20 cellular contexts compared by ENCODE assay signal in genomic region chr18:23188391-23188790, GRCh38.
"Had no signal": no experiment of that assay in that cellular context is flagged by ENCODE, and none has a peak within 500 bp of the region (broad histone marks: within the 10 kb centered on the region; RNA-seq: fewer than 3 reads in every experiment).

No MANE protein-coding gene starts in this region.

- H3K36me3 Mint-ChIP-seq: immature natural killer cell; memory B cell; naive thymus-derived CD4-positive, alpha-beta T cell had no signal

- H3K9me3 ChIP-seq: esophagus squamous epithelium, thoracic aorta, upper lobe of right lung had no signal

- H3K9me3 Mint-ChIP-seq: activated CD4-positive, alpha-beta T cell treated with anti-CD3 and anti-CD28 coated beads, Interleukin-2, amount 10 ng/mL, durations not matched to agents 24 days and 14 days; activated naive CD4-positive, alpha-beta T cell treated with anti-CD3 and anti-CD28 coated beads for 36 hours; activated T-cell treated with anti-CD3 and anti-CD28 coated beads, Interleukin-2, amount 50 U/mL, for 24 hours; central memory CD8-positive, alpha-beta T cell; immature natural killer cell; memory B cell; naive thymus-derived CD4-positive, alpha-beta T cell; stimulated activated naive B cell treated with anti-CD40 and anti-IgM and Interleukin-4, amounts not matched to agents 10 μg/mL and 1 μg/mL and 100 μg/mL, for 72 hours had no signal

- H3K27me3 ChIP-seq: brain microvascular endothelial cell, esophagus squamous epithelium, upper lobe of right lung had no signal

- H3K36me3 ChIP-seq: thoracic aorta, upper lobe of right lung had no signal

- H3K27me3 Mint-ChIP-seq: activated CD4-positive, alpha-beta T cell treated with anti-CD3 and anti-CD28 coated beads, Interleukin-2, amount 10 ng/mL, durations not matched to agents 24 days and 14 days; activated T-cell treated with anti-CD3 and anti-CD28 coated beads, Interleukin-2, amount 50 U/mL, for 24 hours; central memory CD8-positive, alpha-beta T cell; naive thymus-derived CD4-positive, alpha-beta T cell; stimulated activated naive B cell treated with anti-CD40 and anti-IgM and Interleukin-4, amounts not matched to agents 10 μg/mL and 1 μg/mL and 100 μg/mL, for 72 hours had no signal

- H3K4me3 Mint-ChIP-seq: activated CD4-positive, alpha-beta T cell treated with anti-CD3 and anti-CD28 coated beads, Interleukin-2, amount 10 ng/mL, durations not matched to agents 24 days and 14 days; activated CD8-positive, alpha-beta T cell treated with anti-CD3 and anti-CD28 coated beads, Interleukin-2, amount 10 ng/mL, durations not matched to agents 7 days and 5 days; activated naive CD4-positive, alpha-beta T cell treated with anti-CD3 and anti-CD28 coated beads for 36 hours; activated T-cell treated with anti-CD3 and anti-CD28 coated beads, Interleukin-2, amount 50 U/mL, for 24 hours; central memory CD8-positive, alpha-beta T cell; immature natural killer cell; memory B cell; naive thymus-derived CD4-positive, alpha-beta T cell; stimulated activated naive B cell treated with anti-CD40 and anti-IgM and Interleukin-4, amounts not matched to agents 10 μg/mL and 1 μg/mL and 100 μg/mL, for 72 hours had no signal

- H3K4me3 ChIP-seq: esophagus squamous epithelium, thoracic aorta, upper lobe of right lung had no signal

- H3K27ac Mint-ChIP-seq: activated CD4-positive, alpha-beta T cell treated with anti-CD3 and anti-CD28 coated beads, Interleukin-2, amount 10 ng/mL, durations not matched to agents 24 days and 14 days; activated CD8-positive, alpha-beta T cell treated with anti-CD3 and anti-CD28 coated beads, Interleukin-2, amount 10 ng/mL, durations not matched to agents 7 days and 5 days; activated naive CD4-positive, alpha-beta T cell treated with anti-CD3 and anti-CD28 coated beads for 36 hours; activated T-cell treated with anti-CD3 and anti-CD28 coated beads, Interleukin-2, amount 50 U/mL, for 24 hours; memory B cell; naive thymus-derived CD4-positive, alpha-beta T cell; stimulated activated naive B cell treated with anti-CD40 and anti-IgM and Interleukin-4, amounts not matched to agents 10 μg/mL and 1 μg/mL and 100 μg/mL, for 72 hours had no signal

- H3K27ac ChIP-seq: brain microvascular endothelial cell, esophagus squamous epithelium, parathyroid adenoma, upper lobe of right lung had no signal

- H2AFZ ChIP-seq: parathyroid adenoma had no signal

- H3K79me2 ChIP-seq: parathyroid adenoma had no signal

- ATAC-seq: activated CD8-positive, alpha-beta T cell treated with anti-CD3 and anti-CD28 coated beads, Interleukin-2, amount 10 ng/mL, durations not matched to agents 7 days and 5 days; naive thymus-derived CD4-positive, alpha-beta T cell; sciatic nerve; stimulated activated naive B cell treated with anti-CD40 and anti-IgM and Interleukin-4, amounts not matched to agents 10 μg/mL and 1 μg/mL and 100 μg/mL, for 72 hours; upper lobe of right lung had no signal

- H3K9ac ChIP-seq: parathyroid adenoma had no signal

- H3K4me1 Mint-ChIP-seq: central memory CD8-positive, alpha-beta T cell had no signal

- DNase-seq: activated CD4-positive, alpha-beta T cell treated with anti-CD3 and anti-CD28 coated beads, Interleukin-2, amount 10 ng/mL, durations not matched to agents 24 days and 14 days; activated CD8-positive, alpha-beta T cell treated with anti-CD3 and anti-CD28 coated beads, Interleukin-2, amount 10 ng/mL, durations not matched to agents 7 days and 5 days; activated naive CD4-positive, alpha-beta T cell treated with anti-CD3 and anti-CD28 coated beads for 36 hours; activated T-cell treated with anti-CD3 and anti-CD28 coated beads, Interleukin-2, amount 50 U/mL, for 24 hours; anterior cingulate cortex; brain microvascular endothelial cell; effector CD8-positive, alpha-beta T cell; esophagus squamous epithelium; immature natural killer cell; kidney glomerular epithelial cell; naive thymus-derived CD4-positive, alpha-beta T cell; stimulated activated naive B cell treated with anti-CD40 and anti-IgM and Interleukin-4, amounts not matched to agents 10 μg/mL and 1 μg/mL and 100 μg/mL, for 72 hours; T-helper 1 cell; T1000; upper lobe of right lung had no signal
